ENCODE assay signal across 26 cellular contexts in the genomic region with DNA sequence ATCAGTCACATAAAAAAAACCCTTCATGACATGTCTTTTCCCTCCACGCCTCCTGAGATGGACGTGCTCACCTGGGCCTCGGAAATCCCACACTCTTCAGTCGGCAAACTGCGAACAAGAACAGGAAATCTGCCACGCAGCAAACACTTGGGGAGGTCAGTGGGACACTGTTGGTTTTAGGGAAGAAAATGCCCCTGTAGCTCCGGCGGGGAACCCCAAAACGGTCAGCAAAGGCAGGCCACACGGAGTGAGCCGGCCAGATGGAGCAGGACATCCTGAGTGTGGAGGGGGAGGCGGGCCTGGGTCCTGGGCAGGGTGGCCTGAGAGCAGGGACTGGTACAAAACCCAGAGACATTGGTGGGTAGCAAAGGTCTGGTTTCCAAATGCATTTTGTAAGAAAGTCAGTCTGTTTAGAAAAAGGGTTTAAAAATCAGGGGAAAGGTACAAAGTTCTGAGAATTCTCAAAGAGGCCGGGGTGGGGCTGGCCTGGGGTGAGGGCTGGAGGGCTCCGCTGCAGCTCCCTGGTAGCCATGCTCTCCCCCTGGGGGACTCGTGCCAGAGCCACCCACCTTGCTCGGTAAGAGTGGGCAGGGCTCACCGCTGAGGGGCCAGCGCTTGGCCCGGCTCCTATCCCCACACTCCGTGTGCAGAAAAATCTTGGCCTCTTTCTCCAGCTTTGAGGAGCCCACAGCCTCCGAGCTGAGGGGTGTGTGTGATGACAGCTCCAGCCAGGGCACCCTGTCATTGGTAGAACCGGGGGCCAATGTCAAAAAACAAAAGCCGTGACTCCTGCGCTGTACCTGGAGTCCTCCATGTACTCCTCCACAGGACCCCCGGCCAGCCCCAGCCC. TPM values are rescaled to one million over a fixed set of nuclear protein-coding genes. Genes with fewer than 3 reads are reported as not detected.
A peak's percentile ranks its signal among the peaks of the same experiment; 100 is the strongest.
DNase-seq lines count a peak whose midpoint lies in the region; ATAC-seq and TF ChIP-seq lines count a peak whose summit lies in the region.
"Had no signal": no experiment of that assay in that cellular context is flagged by ENCODE, and none has a peak within 500 bp of the region (broad histone marks: within the 10 kb centered on the region; RNA-seq: fewer than 3 reads in every experiment).

No MANE protein-coding gene starts in this region.

- H3K27me3 ChIP-seq in spleen (replicated peaks in 1 of 7) = no peaks in the 10 kb centered on the region
- H3K27me3 ChIP-seq: ascending aorta, SJSA1, tibial artery had no signal

- CTCF ChIA-PET in GM10248 (lab: Yijun Ruan, JAX) = interaction anchor here (0.9 to 1.4 kb wide), 5 partner anchors 38 to 207 kb away, joined by 3 to 6 read pairs (median 3); a partner anchor contains a TSS

- TF ChIP-seq POLR2A in spleen (IDR thresholded peaks at IDR 0.05) = no peak

- H3K36me3 Mint-ChIP-seq in dendritic cell treated with granulocyte-macrophage colony-stimulating factor and Interleukin-4, amounts not matched to agents 40 ng/mL and 50 ng/mL, for 4 days (ENCODE audit: low read depth) = peaks cover 82% of the 10 kb centered on the region
- H3K36me3 Mint-ChIP-seq in activated CD4-positive, alpha-beta T cell treated with anti-CD3 and anti-CD28 coated beads, Interleukin-2, amount 10 ng/mL, durations not matched to agents 24 days and 14 days (ENCODE audit: low read depth) = peaks cover 3% of the 10 kb centered on the region

- no peaks in the 10 kb centered on the region for H3K9me3 Mint-ChIP-seq in dendritic cell treated with granulocyte-macrophage colony-stimulating factor and Interleukin-4, amounts not matched to agents 40 ng/mL and 50 ng/mL, for 4 days
- no peaks in the 10 kb centered on the region for H3K9me3 Mint-ChIP-seq in activated CD4-positive, alpha-beta T cell treated with anti-CD3 and anti-CD28 coated beads, Interleukin-2, amount 10 ng/mL, durations not matched to agents 24 days and 14 days
- H3K9me3 Mint-ChIP-seq: activated CD4-positive, alpha-beta memory T cell treated with anti-CD3 and anti-CD28 coated beads for 36 hours; activated naive CD4-positive, alpha-beta T cell treated with anti-CD3 and anti-CD28 coated beads for 36 hours had no signal

- intact Hi-C loops in dendritic cell treated with granulocyte-macrophage colony-stimulating factor and Interleukin-4, amounts not matched to agents 40 ng/mL and 50 ng/mL, for 4 days (cut with micrococcal nuclease) = no loop called here
- intact Hi-C loops in spleen (cut with DNase I; ENCODE audit: low total_unique reads) = no loop called here
- intact Hi-C loops in activated CD4-positive, alpha-beta T cell treated with anti-CD3 and anti-CD28 coated beads, Interleukin-2, amount 10 ng/mL, durations not matched to agents 24 days and 14 days (cut with micrococcal nuclease) = loop anchor here (5.0 kb wide), 1 partner anchor 37 kb away; a partner anchor contains a TSS

- DNase-seq in GM10248 (ENCODE audit: extremely low spot score) = peak; percentile 12
- DNase-seq in HuH-7.5 (ENCODE audit: low spot score) = peak; percentile 23
- DNase-seq in spleen = peak; percentile 75
- DNase-seq in activated CD4-positive, alpha-beta T cell treated with anti-CD3 and anti-CD28 coated beads, Interleukin-2, amount 10 ng/mL, durations not matched to agents 24 days and 14 days = no peak
- DNase-seq in activated CD4-positive, alpha-beta T cell treated with anti-CD3 and anti-CD28 coated beads, Interleukin-2, amount 50 U/mL, for 48 hours = no peak
- DNase-seq: activated CD4-positive, alpha-beta memory T cell treated with anti-CD3 and anti-CD28 coated beads for 36 hours; activated naive CD4-positive, alpha-beta T cell treated with anti-CD3 and anti-CD28 coated beads for 36 hours; AML-193; head of caudate nucleus; KBM-7; MV-4-11; NCI-H187 treated with DMSO at 0.1 percent for 48 hours; NCI-H226; NCI-H82; PC-3; stimulated activated CD4-positive, alpha-beta T cell treated with anti-CD3 and anti-CD28 coated beads, Interleukin-2, amount 100 ng/mL, for 24 hours; stimulated activated naive CD4-positive, alpha-beta T cell treated with Interleukin-2 at 50 U/mL for 16 hours; T-helper 17 cell; tibial artery had no signal

- 72 to 88% (median 82%) methylated on average over 25 of the region's 25 CpGs for WGBS in spleen, 5 donors

- peaks cover 14% of the 10 kb centered on the region for H3K4me1 Mint-ChIP-seq in dendritic cell treated with granulocyte-macrophage colony-stimulating factor and Interleukin-4, amounts not matched to agents 40 ng/mL and 50 ng/mL, for 4 days (ENCODE audit: low read depth)
- H3K4me1 Mint-ChIP-seq in activated CD4-positive, alpha-beta T cell treated with anti-CD3 and anti-CD28 coated beads, Interleukin-2, amount 10 ng/mL, durations not matched to agents 24 days and 14 days = peaks cover 3% of the 10 kb centered on the region

- H3K27ac Mint-ChIP-seq in dendritic cell treated with granulocyte-macrophage colony-stimulating factor and Interleukin-4, amounts not matched to agents 40 ng/mL and 50 ng/mL, for 4 days = peak overlapping the region; percentile 10
- no peak overlapping the region for H3K27ac Mint-ChIP-seq in activated CD4-positive, alpha-beta T cell treated with anti-CD3 and anti-CD28 coated beads, Interleukin-2, amount 10 ng/mL, durations not matched to agents 24 days and 14 days
- H3K27ac Mint-ChIP-seq: activated CD4-positive, alpha-beta memory T cell treated with anti-CD3 and anti-CD28 coated beads for 36 hours; activated naive CD4-positive, alpha-beta T cell treated with anti-CD3 and anti-CD28 coated beads for 36 hours; T-helper 17 cell had no signal

- H3K4me3 ChIP-seq in spleen = no peak overlapping the region
- H3K4me3 ChIP-seq: ascending aorta, SJSA1, tibial artery had no signal

- no peaks in the 10 kb centered on the region for H3K27me3 Mint-ChIP-seq in dendritic cell treated with granulocyte-macrophage colony-stimulating factor and Interleukin-4, amounts not matched to agents 40 ng/mL and 50 ng/mL, for 4 days
- no peaks in the 10 kb centered on the region for H3K27me3 Mint-ChIP-seq in activated CD4-positive, alpha-beta T cell treated with anti-CD3 and anti-CD28 coated beads, Interleukin-2, amount 10 ng/mL, durations not matched to agents 24 days and 14 days
- H3K27me3 Mint-ChIP-seq: activated CD4-positive, alpha-beta memory T cell treated with anti-CD3 and anti-CD28 coated beads for 36 hours; T-helper 17 cell had no signal

- no peaks in the 10 kb centered on the region for H3K9me3 ChIP-seq in spleen
- H3K9me3 ChIP-seq: ascending aorta, SJSA1, tibial artery had no signal

- peaks cover 0 to 70% (median 31%) of the 10 kb centered on the region in 6 donors for H3K36me3 ChIP-seq in spleen

- H3K27ac ChIP-seq in spleen = peak overlapping the region in 4 of 8 donors; percentile 10 to 90 (median 29)
- H3K27ac ChIP-seq: ascending aorta, SJSA1, tibial artery had no signal

- H3K4me3 Mint-ChIP-seq in dendritic cell treated with granulocyte-macrophage colony-stimulating factor and Interleukin-4, amounts not matched to agents 40 ng/mL and 50 ng/mL, for 4 days = no peak overlapping the region
- H3K4me3 Mint-ChIP-seq in activated CD4-positive, alpha-beta T cell treated with anti-CD3 and anti-CD28 coated beads, Interleukin-2, amount 10 ng/mL, durations not matched to agents 24 days and 14 days = no peak overlapping the region
- H3K4me3 Mint-ChIP-seq: activated CD4-positive, alpha-beta memory T cell treated with anti-CD3 and anti-CD28 coated beads for 36 hours; activated naive CD4-positive, alpha-beta T cell treated with anti-CD3 and anti-CD28 coated beads for 36 hours; T-helper 17 cell had no signal

- POLR2A ChIA-PET in GM10248 (lab: Yijun Ruan, JAX) = no interaction called here

- peaks cover 15 to 68% (median 43%) of the 10 kb centered on the region in 6 donors for H3K4me1 ChIP-seq in spleen

- no peak for TF ChIP-seq CTCF in GM10248 (IDR thresholded peaks at IDR 0.05; ENCODE audit: control extremely low read depth, extremely low read depth, low read depth, missing control alignments)
- no peak for TF ChIP-seq CTCF in spleen (IDR thresholded peaks at IDR 0.05 in 8 of 11, conservative IDR thresholded peaks at IDR 0.05 in 3 of 11)

- no peak for ATAC-seq in HG02798 (IDR thresholded peaks at IDR 0.05; ENCODE audit: poor library complexity, unreplicated experiment)
- ATAC-seq: left lobe of liver, PC-3, T-helper 17 cell had no signal

RNA-seq across cellular contexts. Expression of a gene that starts 5.2 kb away (rescaled TPM):
- 100 to 1,000 TPM in 1 of 7 donors, 10 to 100 TPM in 6; 39.9 to 107 (median 64.8) TPM for total RNA-seq in spleen
- 10 to 100 TPM; 27.5 to 44.0 (median 34.3) TPM for polyA plus RNA-seq in spleen
- 41.0 and 43.6 TPM in 2 replicates for total RNA-seq in activated CD4-positive, alpha-beta T cell treated with anti-CD3 and anti-CD28 coated beads, Interleukin-2, amount 10 ng/mL, durations not matched to agents 24 days and 14 days

RNA-seq across cellular contexts. Expression of a gene that starts 8.3 kb away (rescaled TPM):
- 10 to 100 TPM; 24.0 to 93.4 (median 39.0) TPM for total RNA-seq in spleen
- polyA plus RNA-seq in spleen = 10 to 100 TPM; 56.2 to 96.6 (median 80.4) TPM
- total RNA-seq in activated CD4-positive, alpha-beta T cell treated with anti-CD3 and anti-CD28 coated beads, Interleukin-2, amount 10 ng/mL, durations not matched to agents 24 days and 14 days = 10.1 and 12.2 TPM in 2 replicates

RNA-seq across cellular contexts. Expression of a gene that starts 37.0 kb away (rescaled TPM):
- total RNA-seq in spleen = 10 to 100 TPM; 23.6 to 45.7 (median 38.1) TPM
- 10 to 100 TPM; 27.6 to 72.8 (median 50.0) TPM for polyA plus RNA-seq in spleen
- 37.3 and 38.1 TPM in 2 replicates for total RNA-seq in activated CD4-positive, alpha-beta T cell treated with anti-CD3 and anti-CD28 coated beads, Interleukin-2, amount 10 ng/mL, durations not matched to agents 24 days and 14 days

RNA-seq across cellular contexts. Expression of a gene that starts 37.0 kb away (rescaled TPM):
- total RNA-seq in spleen = 10 to 100 TPM; 36.7 to 84.2 (median 60.8) TPM
- polyA plus RNA-seq in spleen = 100 to 1,000 TPM in 1 of 3 donors, 10 to 100 TPM in 2; 64.5 to 118 (median 83.8) TPM
- total RNA-seq in activated CD4-positive, alpha-beta T cell treated with anti-CD3 and anti-CD28 coated beads, Interleukin-2, amount 10 ng/mL, durations not matched to agents 24 days and 14 days = 63.4 and 70.4 TPM in 2 replicates

RNA-seq across cellular contexts. Expression of a gene that starts 48.3 kb away (rescaled TPM):
- 100 to 1,000 TPM in 1 of 7 donors, 10 to 100 TPM in 5, 1 to 10 TPM in 1; 8.9 to 104 (median 41.0) TPM for total RNA-seq in spleen
- polyA plus RNA-seq in spleen = 10 to 100 TPM; 12.3 to 28.1 (median 23.8) TPM
- total RNA-seq in activated CD4-positive, alpha-beta T cell treated with anti-CD3 and anti-CD28 coated beads, Interleukin-2, amount 10 ng/mL, durations not matched to agents 24 days and 14 days = not detected in 2 replicates
- total RNA-seq: activated CD4-positive, alpha-beta memory T cell treated with anti-CD3 and anti-CD28 coated beads for 36 hours; activated naive CD4-positive, alpha-beta T cell treated with anti-CD3 and anti-CD28 coated beads for 36 hours; mononuclear cell; skeletal muscle tissue; T-helper 17 cell had no signal

Comparison
In these comparisons a context has a peak if more than half of its experiments do, and no peak if none do; other contexts are left out.
1. DNase-seq: peak in GM10248 (single experiment), HuH-7.5 (single experiment) and spleen (single experiment); none in activated CD4-positive, alpha-beta T cell treated with anti-CD3 and anti-CD28 coated beads, Interleukin-2, amount 10 ng/mL, durations not matched to agents 24 days and 14 days (single experiment) and activated CD4-positive, alpha-beta T cell treated with anti-CD3 and anti-CD28 coated beads, Interleukin-2, amount 50 U/mL, for 48 hours (0 of 2).